ENCODE assay signal across 8 cellular contexts in genomic region chr17:7403043-7403901, GRCh38. TPM values are rescaled to one million over a fixed set of nuclear protein-coding genes. Genes with fewer than 3 reads are reported as not detected.
DNase-seq lines count a peak whose midpoint lies in the region; ATAC-seq lines count a peak whose summit lies in the region.

No MANE protein-coding gene starts in this region.

- no peaks in the 10 kb centered on the region for H3K9me3 ChIP-seq in skeletal muscle tissue (ENCODE audit: control insufficient read depth in 3 of 3, low read length in 3 of 3)

- peak; percentile 70 for DNase-seq in NCI-H2227 (lab: John Stamatoyannopoulos, UW; ENCODE audit: unreplicated experiment)
- no peak for DNase-seq in NCI-H2227 treated with DMSO at 0.1 percent for 48 hours (lab: John Stamatoyannopoulos, UW)
- DNase-seq in NCI-H510A (lab: John Stamatoyannopoulos, UW), result peak; percentile 51

- H3K27me3 ChIP-seq in skeletal muscle tissue (ENCODE audit: control insufficient read depth in 3 of 3, insufficient read depth in 3 of 3, low read length in 3 of 3), result no peaks in the 10 kb centered on the region

- H3K4me3 ChIP-seq in iPS-11a (ENCODE audit: low read depth, low read length) (peak overlapping the region; percentile 66), skeletal muscle tissue (ENCODE audit: low read length in 3 of 3) (peak overlapping the region; percentile 86 to 90 (median 89))

- 7 to 9% (median 8%) methylated on average over 22 to 25 of the region's 25 CpGs for WGBS in adipose tissue, 3 donors

- H3K27ac ChIP-seq in adipose tissue (ENCODE audit: low read depth, low read length) (peak overlapping the region; percentile 32), skeletal muscle tissue (ENCODE audit: low read depth, low read length) (peak overlapping the region; percentile 84)

- no peaks in the 10 kb centered on the region for H3K36me3 ChIP-seq in skeletal muscle tissue (ENCODE audit: control insufficient read depth in 3 of 3, insufficient read depth in 3 of 3, low read length in 3 of 3)

- ATAC-seq in GM18519 (IDR thresholded peaks at IDR 0.05; ENCODE audit: low FRiP score, unreplicated experiment) (no peak), GM21717 (IDR thresholded peaks at IDR 0.05; ENCODE audit: unreplicated experiment) (no peak)

- H3K4me1 ChIP-seq in skeletal muscle tissue (ENCODE audit: control insufficient read depth in 3 of 3, insufficient read depth in 3 of 3, low read length in 3 of 3), result peaks cover 13 to 21% (median 13%) of the 10 kb centered on the region in 3 donors

- H3K9ac ChIP-seq in skeletal muscle tissue (ENCODE audit: low read depth in 1 of 3, low read length in 3 of 3), result peak overlapping the region; percentile 76 to 95 (median 78)

RNA-seq across cellular contexts. Expression of gene TMEM256, which starts 0.6 kb away (rescaled TPM):
- polyA plus RNA-seq in adipose tissue, result 100 to 1,000 TPM in 2 of 3 donors, 10 to 100 TPM in 1; 86.0 to 252 (median 173) TPM
- total RNA-seq in skeletal muscle tissue, result 149 TPM

RNA-seq across cellular contexts. Expression of gene NLGN2, which starts 4.4 kb away (rescaled TPM):
- 10 to 100 TPM in 2 of 3 donors, 1 to 10 TPM in 1; 2.9 to 11.4 (median 10.5) TPM for polyA plus RNA-seq in adipose tissue
- total RNA-seq in skeletal muscle tissue, result 3.1 TPM

RNA-seq across cellular contexts. Expression of gene PLSCR3, which starts 8.9 kb away (rescaled TPM):
- polyA plus RNA-seq in adipose tissue, result 10 to 100 TPM; 15.1 to 48.2 (median 42.3) TPM
- 10.4 TPM for total RNA-seq in skeletal muscle tissue

RNA-seq across cellular contexts. Expression of gene SPEM1, which starts 16.9 kb away (rescaled TPM):
- polyA plus RNA-seq in adipose tissue, result not detected
- not detected for total RNA-seq in skeletal muscle tissue

RNA-seq across cellular contexts. Expression of gene SPEM2, which starts 22.1 kb away (rescaled TPM):
- polyA plus RNA-seq in adipose tissue, result not detected
- total RNA-seq in skeletal muscle tissue, result not detected
